ENCODE assay signal across 1 cellular context in genomic region chr4:57131849-57132745, GRCh38.
TF ChIP-seq lines count a peak whose summit lies in the region.

No MANE protein-coding gene starts in this region.

TF ChIP-seq in H1, 55 proteins besides CTCF, POLR2A, EP300 and RAD21:
- TF ChIP-seq TCF12 (IDR thresholded peaks at IDR 0.05; ENCODE audit: low read depth, low read length) (peak; percentile 88; the same call in 1 of the 2 replicates), CBX5 (IDR thresholded peaks at IDR 0.05; ENCODE audit: low read depth, low read length) (no peak), SP1 (IDR thresholded peaks at IDR 0.05; ENCODE audit: low read depth, low read length) (0 out of 2 replicates have a peak, but pooled peaks have one; percentile 12)
